In genomic region chr13:77522444-77522843, GRCh38 we compare ENCODE assay signal across 24 cellular contexts. TPM values are rescaled to one million over a fixed set of nuclear protein-coding genes. Genes with fewer than 3 reads are reported as not detected.
A peak's percentile ranks its signal among the peaks of the same experiment; 100 is the strongest.
DNase-seq lines count a peak whose midpoint lies in the region; ATAC-seq and TF ChIP-seq lines count a peak whose summit lies in the region.
"Had no signal": no experiment of that assay in that cellular context is flagged by ENCODE, and none has a peak within 500 bp of the region (broad histone marks: within the 10 kb centered on the region; RNA-seq: fewer than 3 reads in every experiment).

No MANE protein-coding gene starts in this region.

- H3K9me3 ChIP-seq in HUES48 (ENCODE audit: control insufficient read depth, insufficient read depth, low read length) (no peaks in the 10 kb centered on the region), hepatocyte (ENCODE audit: low read depth) (no peaks in the 10 kb centered on the region), suprapubic skin (no peaks in the 10 kb centered on the region), stomach (no peaks in the 10 kb centered on the region)
- H3K9me3 ChIP-seq: pancreas, right atrium auricular region had no signal

- peak overlapping the region; percentile 80 for H3K27ac ChIP-seq in HUES48 (ENCODE audit: low read depth, low read length)
- H3K27ac ChIP-seq in brain microvascular endothelial cell, result peak overlapping the region; percentile 81
- H3K27ac ChIP-seq in hepatocyte, result peak overlapping the region; percentile 23
- peak overlapping the region; percentile 70 for H3K27ac ChIP-seq in suprapubic skin
- H3K27ac ChIP-seq in stomach, result no peak overlapping the region
- H3K27ac ChIP-seq: pancreas, right atrium auricular region had no signal

- H3K9ac ChIP-seq in HUES48 (ENCODE audit: low read depth, low read length), result no peak overlapping the region

- 89% methylated on average over 3 of the region's 3 CpGs for WGBS in hepatocyte (ENCODE audit: low lambda C conversion rate, missing lambda C conversion rate)
- 50% methylated on average over 3 of the region's 3 CpGs for WGBS in suprapubic skin
- WGBS in stomach, 5 donors, result 48 to 64% (median 55%) methylated on average over 3 of the region's 3 CpGs

- H3K4me1 ChIP-seq in HUES48 (ENCODE audit: control insufficient read depth, insufficient read depth, low read length), result peaks cover 12% of the 10 kb centered on the region; the same call in 1 of the 2 replicates
- H3K4me1 ChIP-seq in hepatocyte (ENCODE audit: insufficient read depth), result no peaks in the 10 kb centered on the region
- peaks cover 28% of the 10 kb centered on the region for H3K4me1 ChIP-seq in suprapubic skin
- H3K4me1 ChIP-seq in stomach, result peaks cover 0 to 4% (median 0%) of the 10 kb centered on the region in 4 donors
- H3K4me1 ChIP-seq: pancreas, right atrium auricular region had no signal

- no peaks in the 10 kb centered on the region for H3K79me2 ChIP-seq in hepatocyte

- no peaks in the 10 kb centered on the region for H3K9me2 ChIP-seq in hepatocyte (replicated peaks; ENCODE audit: insufficient read depth)

- no peaks in the 10 kb centered on the region for H4K20me1 ChIP-seq in hepatocyte (ENCODE audit: insufficient read depth, poor library complexity, severe bottlenecking)

- in situ Hi-C loops in brain microvascular endothelial cell (cut with HindIII; ENCODE audit: low pct_ligation_motif_present, low sequenced_read_pairs), result no loop called here

- H3K36me3 ChIP-seq in HUES48 (ENCODE audit: control insufficient read depth, insufficient read depth, low read length) (no peaks in the 10 kb centered on the region), brain microvascular endothelial cell (replicated peaks) (no peaks in the 10 kb centered on the region), hepatocyte (replicated peaks; ENCODE audit: insufficient read depth, low read depth) (no peaks in the 10 kb centered on the region), suprapubic skin (no peaks in the 10 kb centered on the region), stomach (no peaks in the 10 kb centered on the region)
- H3K36me3 ChIP-seq: pancreas, right atrium auricular region had no signal

- DNase-seq in brain microvascular endothelial cell, result no peak
- DNase-seq in hepatocyte (ENCODE audit: low spot score), result no peak
- DNase-seq in suprapubic skin (ENCODE audit: low spot score in 2 of 2), result no peak
- DNase-seq in COR-L47 (lab: John Stamatoyannopoulos, UW), result no peak
- DNase-seq in stomach, result no peak
- DNase-seq: activated CD4-positive, alpha-beta memory T cell treated with anti-CD3 and anti-CD28 coated beads for 36 hours; activated CD4-positive, CD25-positive, alpha-beta regulatory T cell; activated CD8-positive, alpha-beta memory T cell treated with anti-CD3 and anti-CD28 coated beads, Interleukin-2, amount 50 U/mL, for 4 hours; central memory CD4-positive, alpha-beta T cell; DND-41; NCI-H1092 treated with DMSO at 0.1 percent for 48 hours; NCI-H187 treated with DMSO at 0.1 percent for 48 hours; NCI-H526; NK-92 treated with Interleukin-12 subunit alpha and Interleukin-12 subunit beta, amount 100 ng/mL, for 24 hours; T-cell had no signal

- no peak overlapping the region for H3K4me2 ChIP-seq in hepatocyte

- no peak for TF ChIP-seq POLR2A in suprapubic skin (IDR thresholded peaks at IDR 0.05)
- no peak for TF ChIP-seq POLR2A in stomach (IDR thresholded peaks at IDR 0.05)

- H3K4me3 ChIP-seq in HUES48 (ENCODE audit: low read depth, low read length), result no peak overlapping the region
- H3K4me3 ChIP-seq in brain microvascular endothelial cell (ENCODE audit: low read depth, low read length), result no peak overlapping the region
- H3K4me3 ChIP-seq in hepatocyte, result no peak overlapping the region
- no peak overlapping the region for H3K4me3 ChIP-seq in suprapubic skin
- no peak overlapping the region for H3K4me3 ChIP-seq in stomach
- H3K4me3 ChIP-seq: pancreas, right atrium auricular region had no signal

- no peak for TF ChIP-seq CTCF in brain microvascular endothelial cell (IDR thresholded peaks at IDR 0.05; ENCODE audit: low read depth, low read length, missing control alignments)
- TF ChIP-seq CTCF in hepatocyte (IDR thresholded peaks at IDR 0.05; ENCODE audit: poor library complexity), result no peak
- TF ChIP-seq CTCF in suprapubic skin (IDR thresholded peaks at IDR 0.05), result no peak
- TF ChIP-seq CTCF in stomach (IDR thresholded peaks at IDR 0.05), result no peak

- H3K27me3 ChIP-seq in HUES48 (ENCODE audit: control insufficient read depth, insufficient read depth, low read length) (no peaks in the 10 kb centered on the region), brain microvascular endothelial cell (replicated peaks) (no peaks in the 10 kb centered on the region), hepatocyte (no peaks in the 10 kb centered on the region), suprapubic skin (no peaks in the 10 kb centered on the region), stomach (no peaks in the 10 kb centered on the region)
- H3K27me3 ChIP-seq: pancreas, right atrium auricular region had no signal

- no peak overlapping the region for H2AFZ ChIP-seq in hepatocyte

- no peak for TF ChIP-seq EP300 in suprapubic skin (IDR thresholded peaks at IDR 0.05)
- no peak for TF ChIP-seq EP300 in stomach (IDR thresholded peaks at IDR 0.05)

- ATAC-seq in GM21576 (IDR thresholded peaks at IDR 0.05; ENCODE audit: unreplicated experiment), result no peak
- ATAC-seq in GM19023 (IDR thresholded peaks at IDR 0.05; ENCODE audit: unreplicated experiment), result no peak
- ATAC-seq: T-cell had no signal

- intact Hi-C loops in stomach (cut with DNase I; ENCODE audit: low total_unique reads), result no loop called here

RNA-seq across cellular contexts. Expression of gene SCEL, which starts 13.1 kb away (rescaled TPM):
- total RNA-seq in hepatocyte, result 3.3 and 5.4 TPM in 2 replicates
- 2.4 and 5.8 TPM in 2 replicates for polyA plus RNA-seq in hepatocyte
- total RNA-seq in suprapubic skin, result 100 to 1,000 TPM; 250 to 300 (median 290) TPM
- total RNA-seq in stomach, result 1 to 10 TPM in 1 of 5 donors, under 1 TPM in 1, not detected in 3; 0.45 to 1.7 TPM
- polyA plus RNA-seq in stomach, result 10 to 100 TPM in 1 of 3 donors, under 1 TPM in 1, not detected in 1; 0.19 to 76.8 TPM
- total RNA-seq: activated CD4-positive, alpha-beta memory T cell treated with anti-CD3 and anti-CD28 coated beads for 36 hours; glomerular endothelial cell; liver; neural crest cell had no signal
- polyA plus RNA-seq: urinary bladder had no signal

Comparison
In these comparisons a context has a peak if more than half of its experiments do, and no peak if none do; other contexts are left out.
1. H3K27ac ChIP-seq: peak in HUES48 (single experiment), brain microvascular endothelial cell (single experiment), hepatocyte (single experiment) and suprapubic skin (single experiment); none in stomach (0 of 5).
2. RNA of gene SCEL, which starts 13.1 kb away (total RNA-seq): 250 to 300 TPM in suprapubic skin; 3.3 to 5.4 TPM in hepatocyte and 0.45 to 1.7 TPM in stomach; every median in the first group is over 10 times any median in the second.